ENCODE assay signal across 9 cellular contexts in genomic region chr10:34739915-34740314, GRCh38.
A peak's percentile ranks its signal among the peaks of the same experiment; 100 is the strongest.
DNase-seq lines count a peak whose midpoint lies in the region; ATAC-seq and TF ChIP-seq lines count a peak whose summit lies in the region.
"Had no signal": no experiment of that assay in that cellular context is flagged by ENCODE, and none has a peak within 500 bp of the region (broad histone marks: within the 10 kb centered on the region; RNA-seq: fewer than 3 reads in every experiment).

No MANE protein-coding gene starts in this region.

- H3K9me3 Mint-ChIP-seq in endodermal cell: no peaks in the 10 kb centered on the region
- H3K9me3 Mint-ChIP-seq in activated naive CD8-positive, alpha-beta T cell treated with anti-CD3 and anti-CD28 coated beads, Interleukin-2, amount 50 U/mL, for 24 hours: no peaks in the 10 kb centered on the region

- no peaks in the 10 kb centered on the region for H3K27me3 ChIP-seq in endodermal cell (ENCODE audit: control insufficient read depth, insufficient read depth, low read length, poor library complexity, severe bottlenecking)
- H3K27me3 ChIP-seq in muscle layer of colon (ENCODE audit: control insufficient read depth in 1 of 2, insufficient read depth in 2 of 2, low read length in 2 of 2): no peaks in the 10 kb centered on the region

- DNase-seq in GM03348 (ENCODE audit: low spot score): peak; percentile 80
- DNase-seq in NCI-H446 (lab: John Stamatoyannopoulos, UW): peak; percentile 40 to 77
- peak; percentile 91 for DNase-seq in endodermal cell
- no peak for DNase-seq in CD1c-positive myeloid dendritic cell (ENCODE audit: extremely low spot score)
- no peak for DNase-seq in HPDE6-E6E7 (ENCODE audit: extremely low spot score)
- no peak for DNase-seq in activated naive CD8-positive, alpha-beta T cell treated with anti-CD3 and anti-CD28 coated beads, Interleukin-2, amount 50 U/mL, for 24 hours

- peak overlapping the region; percentile 20 for H3K4me3 Mint-ChIP-seq in endodermal cell
- H3K4me3 Mint-ChIP-seq in activated naive CD8-positive, alpha-beta T cell treated with anti-CD3 and anti-CD28 coated beads, Interleukin-2, amount 50 U/mL, for 24 hours: no peak overlapping the region

- no peaks in the 10 kb centered on the region for H3K36me3 ChIP-seq in endodermal cell (ENCODE audit: control insufficient read depth, insufficient read depth, low read length)
- no peaks in the 10 kb centered on the region for H3K36me3 ChIP-seq in muscle layer of colon (ENCODE audit: insufficient read depth, low read length)

- H3K9me3 ChIP-seq in endodermal cell (ENCODE audit: control insufficient read depth, low read length) (no peaks in the 10 kb centered on the region), muscle layer of colon (ENCODE audit: low read length) (no peaks in the 10 kb centered on the region)

- H3K36me3 Mint-ChIP-seq in endodermal cell (ENCODE audit: low read depth): peaks cover under 1% of the 10 kb centered on the region
- no peaks in the 10 kb centered on the region for H3K36me3 Mint-ChIP-seq in activated naive CD8-positive, alpha-beta T cell treated with anti-CD3 and anti-CD28 coated beads, Interleukin-2, amount 50 U/mL, for 24 hours (ENCODE audit: low read depth)

- 0 to 2% methylated on average over 2 to 7 of the region's 9 CpGs for WGBS in endodermal cell (ENCODE audit: insufficient coverage in 1 of 2, insufficient read length in 1 of 2), 2 experiments

- no peak for ATAC-seq in HG03521 (IDR thresholded peaks at IDR 0.05; ENCODE audit: unreplicated experiment)
- no peak for ATAC-seq in activated naive CD8-positive, alpha-beta T cell treated with anti-CD3 and anti-CD28 coated beads, Interleukin-2, amount 50 U/mL, for 24 hours

- H3K4me1 Mint-ChIP-seq in endodermal cell: peaks cover 47% of the 10 kb centered on the region
- no peaks in the 10 kb centered on the region for H3K4me1 Mint-ChIP-seq in activated naive CD8-positive, alpha-beta T cell treated with anti-CD3 and anti-CD28 coated beads, Interleukin-2, amount 50 U/mL, for 24 hours

- no peak for TF ChIP-seq CTCF in endodermal cell (conservative IDR thresholded peaks at IDR 0.05)

- H3K4me1 ChIP-seq in endodermal cell (ENCODE audit: control insufficient read depth, insufficient read depth, low read length): peaks cover 11% of the 10 kb centered on the region
- H3K4me1 ChIP-seq in muscle layer of colon (ENCODE audit: insufficient read depth, low read length): peaks cover 73% of the 10 kb centered on the region

- H3K4me3 ChIP-seq in endodermal cell (ENCODE audit: low read length) (peak overlapping the region; percentile 75), muscle layer of colon (ENCODE audit: low read depth in 1 of 2, low read length in 2 of 2) (peak overlapping the region in 1 of 2 donors; percentile 17)

- no peaks in the 10 kb centered on the region for H3K27me3 Mint-ChIP-seq in endodermal cell (ENCODE audit: insufficient read depth)
- H3K27me3 Mint-ChIP-seq in activated naive CD8-positive, alpha-beta T cell treated with anti-CD3 and anti-CD28 coated beads, Interleukin-2, amount 50 U/mL, for 24 hours: peaks cover 8% of the 10 kb centered on the region

- peak overlapping the region; percentile 75 for H3K27ac Mint-ChIP-seq in endodermal cell
- H3K27ac Mint-ChIP-seq in activated naive CD8-positive, alpha-beta T cell treated with anti-CD3 and anti-CD28 coated beads, Interleukin-2, amount 50 U/mL, for 24 hours: no peak overlapping the region

- H3K9ac ChIP-seq in endodermal cell (ENCODE audit: extremely low read depth, low read length, poor library complexity, severe bottlenecking): peak overlapping the region; percentile 27
- no peak overlapping the region for H3K9ac ChIP-seq in muscle layer of colon (ENCODE audit: low read length)

- H3K27ac ChIP-seq in endodermal cell (ENCODE audit: low read depth, low read length) (peak overlapping the region; percentile 85), muscle layer of colon (ENCODE audit: low read depth, low read length) (peak overlapping the region; percentile 67)
- H3K27ac ChIP-seq: HL-60 had no signal

Comparison
In these comparisons a context has a peak if more than half of its experiments do, and no peak if none do; other contexts are left out.
1. DNase-seq: peak in GM03348 (single experiment), NCI-H446 (2 of 2) and endodermal cell (single experiment); none in CD1c-positive myeloid dendritic cell (single experiment), HPDE6-E6E7 (single experiment) and activated naive CD8-positive, alpha-beta T cell treated with anti-CD3 and anti-CD28 coated beads, Interleukin-2, amount 50 U/mL, for 24 hours (single experiment).